ENCODE assay signal across 1 cellular context in genomic region chr17:76532072-76532651, GRCh38.
TF ChIP-seq lines count a peak whose summit lies in the region.

No MANE protein-coding gene starts in this region.

TF ChIP-seq in K562, 482 proteins besides CTCF, POLR2A, EP300 and RAD21:
- TF ChIP-seq RAD51 (IDR thresholded peaks at IDR 0.05; ENCODE audit: borderline replicate concordance, low read depth): no peak
- no peak for TF ChIP-seq GABPA (tag; conservative IDR thresholded peaks at IDR 0.05; ENCODE audit: low read depth)
- no peak for TF ChIP-seq REST (CRISPR knock-in tag; IDR thresholded peaks at IDR 0.05; ENCODE audit: low read depth)
- TF ChIP-seq CUX1 (CRISPR knock-in tag; IDR thresholded peaks at IDR 0.05): no peak
- no peak for TF ChIP-seq MCM7 (IDR thresholded peaks at IDR 0.05)
- no peak for TF ChIP-seq CTBP1 (IDR thresholded peaks at IDR 0.05; ENCODE audit: borderline replicate concordance)
- TF ChIP-seq HBP1 (CRISPR knock-in tag; IDR thresholded peaks at IDR 0.05): no peak
- TF ChIP-seq PHTF2 (CRISPR knock-in tag; IDR thresholded peaks at IDR 0.05): no peak
- no peak for TF ChIP-seq SREBF2 (CRISPR knock-in tag; IDR thresholded peaks at IDR 0.05)
- TF ChIP-seq SIRT6 (IDR thresholded peaks at IDR 0.05; ENCODE audit: low read depth, low read length): no peak
- TF ChIP-seq RHOXF2B (CRISPR knock-in tag; conservative IDR thresholded peaks at IDR 0.05): no peak
- no peak for TF ChIP-seq POU5F1 (IDR thresholded peaks at IDR 0.05; ENCODE audit: borderline replicate concordance, low read depth, low read length, partially characterized antibody)
- TF ChIP-seq BCOR (IDR thresholded peaks at IDR 0.05): peak; percentile 97
- no peak for TF ChIP-seq ZNF766 (CRISPR knock-in tag; conservative IDR thresholded peaks at IDR 0.05)
- no peak for TF ChIP-seq ETV6 (IDR thresholded peaks at IDR 0.05; ENCODE audit: borderline replicate concordance in 1 of 2, low read depth in 2 of 2, low read length in 1 of 2)
- no peak for TF ChIP-seq ETV6 (CRISPR knock-in tag; IDR thresholded peaks at IDR 0.05; ENCODE audit: borderline replicate concordance)
- peak; percentile 54; the same call in 1 of the 2 replicates for TF ChIP-seq ADNP (tag; IDR thresholded peaks at IDR 0.05)
- no peak for TF ChIP-seq CEBPG (CRISPR knock-in tag; IDR thresholded peaks at IDR 0.05)
- TF ChIP-seq CEBPG (tag; conservative IDR thresholded peaks at IDR 0.05 in 1 of 2, IDR thresholded peaks at IDR 0.05 in 1 of 2): no peak
- TF ChIP-seq PCBP2 (IDR thresholded peaks at IDR 0.05; ENCODE audit: low read depth, low read length, poor library complexity, severe bottlenecking): no peak
- no peak for TF ChIP-seq RBM39 (optimal IDR thresholded peaks at IDR 0.05; ENCODE audit: low read depth, low read length)
- TF ChIP-seq ZBTB17 (CRISPR knock-in tag; IDR thresholded peaks at IDR 0.05): no peak
- TF ChIP-seq ZNF592 (IDR thresholded peaks at IDR 0.05): no peak
- no peak for TF ChIP-seq NRF1 (conservative IDR thresholded peaks at IDR 0.05 in 1 of 2, IDR thresholded peaks at IDR 0.05 in 1 of 2)
- no peak for TF ChIP-seq MLX (CRISPR knock-in tag; conservative IDR thresholded peaks at IDR 0.05)
- peak; percentile 81 to 90 for TF ChIP-seq KDM1A (IDR thresholded peaks at IDR 0.05)
- 0 out of 4 replicates have a peak, but pooled peaks of 1 of the 2 experiments have one; percentile 15 for TF ChIP-seq HDAC1 (IDR thresholded peaks at IDR 0.05)
- TF ChIP-seq MBD2 (IDR thresholded peaks at IDR 0.05; ENCODE audit: borderline replicate concordance, low read depth): no peak
- peak; percentile 38; the same call in 1 of the 2 replicates for TF ChIP-seq SMARCA5 (IDR thresholded peaks at IDR 0.05)
- TF ChIP-seq ZNF655 (CRISPR knock-in tag; IDR thresholded peaks at IDR 0.05): no peak
- TF ChIP-seq HDAC2 (IDR thresholded peaks at IDR 0.05): 0 out of 2 replicates have a peak, but pooled peaks have one; percentile 54
- no peak for TF ChIP-seq NEUROD1 (IDR thresholded peaks at IDR 0.05; ENCODE audit: borderline replicate concordance, low read depth, low read length, partially characterized antibody)
- no peak for TF ChIP-seq PHB2 (IDR thresholded peaks at IDR 0.05; ENCODE audit: low read depth)
- TF ChIP-seq ZFP36 (IDR thresholded peaks at IDR 0.05; ENCODE audit: low read depth, low read length, partially characterized antibody): peak; percentile 78
- TF ChIP-seq ZNF3 (CRISPR knock-in tag; IDR thresholded peaks at IDR 0.05): no peak
- no peak for TF ChIP-seq ZNF146 (CRISPR knock-in tag; IDR thresholded peaks at IDR 0.05; ENCODE audit: unreplicated experiment)
- no peak for TF ChIP-seq ZNF165 (CRISPR knock-in tag; IDR thresholded peaks at IDR 0.05; ENCODE audit: borderline replicate concordance)
- no peak for TF ChIP-seq ZHX1 (conservative IDR thresholded peaks at IDR 0.05; ENCODE audit: low read length)
- TF ChIP-seq DLX4 (CRISPR knock-in tag; IDR thresholded peaks at IDR 0.05): no peak
- no peak for TF ChIP-seq JUNB (CRISPR knock-in tag; conservative IDR thresholded peaks at IDR 0.05)
